In genomic region chr3:16204751-16205150, GRCh38 we compare ENCODE assay signal across 31 cellular contexts. TPM values are rescaled to one million over a fixed set of nuclear protein-coding genes. Genes with fewer than 3 reads are reported as not detected.
"Had no signal": no experiment of that assay in that cellular context is flagged by ENCODE, and none has a peak within 500 bp of the region (broad histone marks: within the 10 kb centered on the region; RNA-seq: fewer than 3 reads in every experiment).

No MANE protein-coding gene starts in this region.

- FAIRE-seq: islet of Langerhans, pancreas, small intestine had no signal

- ATAC-seq: activated CD8-positive, alpha-beta memory T cell treated with anti-CD3 and anti-CD28 coated beads, Interleukin-2, amount 10 ng/mL, durations not matched to agents 7 days and 5 days; activated CD8-positive, alpha-beta T cell treated with anti-CD3 and anti-CD28 coated beads, Interleukin-2, amount 10 ng/mL, durations not matched to agents 7 days and 5 days; effector memory CD8-positive, alpha-beta T cell; heart right ventricle; mucosa of descending colon; pancreas; T-cell had no signal

- H3K4me3 ChIP-seq: adrenal gland, heart right ventricle, left ventricle myocardium inferior, mucosa of descending colon, pancreas, prostate gland, sigmoid colon, suprapubic skin, tibial artery had no signal

- H3K4me3 Mint-ChIP-seq: activated B cell treated with CpG ODN at 0.5 μM for 24 hours; activated CD8-positive, alpha-beta memory T cell treated with anti-CD3 and anti-CD28 coated beads, Interleukin-2, amount 10 ng/mL, durations not matched to agents 7 days and 5 days; activated CD8-positive, alpha-beta T cell treated with anti-CD3 and anti-CD28 coated beads, Interleukin-2, amount 10 ng/mL, durations not matched to agents 7 days and 5 days; activated naive CD4-positive, alpha-beta T cell treated with anti-CD3 and anti-CD28 coated beads for 36 hours; activated naive CD8-positive, alpha-beta T cell treated with anti-CD3 and anti-CD28 coated beads for 36 hours; effector memory CD8-positive, alpha-beta T cell; nephron; T-cell had no signal

- H3K9me3 ChIP-seq: adrenal gland, heart right ventricle, left ventricle myocardium inferior, mucosa of descending colon, neutrophil, pancreas, prostate gland, sigmoid colon, suprapubic skin, tibial artery had no signal

- H3K27me3 ChIP-seq: adrenal gland, brain microvascular endothelial cell, heart right ventricle, neutrophil, pancreas, sigmoid colon, suprapubic skin, tibial artery had no signal

- DNase-seq: activated B cell treated with CpG ODN at 0.5 μM for 24 hours; activated CD4-positive, alpha-beta T cell treated with anti-CD3 and anti-CD28 coated beads, Interleukin-2, amount 50 U/mL, for 1 hour; activated CD8-positive, alpha-beta memory T cell treated with anti-CD3 and anti-CD28 coated beads, Interleukin-2, amount 10 ng/mL, durations not matched to agents 7 days and 5 days; activated CD8-positive, alpha-beta T cell treated with anti-CD3 and anti-CD28 coated beads, Interleukin-2, amount 10 ng/mL, durations not matched to agents 7 days and 5 days; activated effector memory CD4-positive, alpha-beta T cell treated with anti-CD3 and anti-CD28 coated beads, Interleukin-2, amount 50 U/mL, for 16 hours; activated naive CD4-positive, alpha-beta T cell treated with anti-CD3 and anti-CD28 coated beads for 36 hours; activated naive CD8-positive, alpha-beta T cell treated with anti-CD3 and anti-CD28 coated beads for 36 hours; adrenal gland; aorta; brain microvascular endothelial cell; cortex of kidney; effector memory CD8-positive, alpha-beta T cell; foreskin fibroblast; heart right ventricle; left ventricle myocardium inferior; mucosa of descending colon; pancreas; retina; sigmoid colon; small intestine; stimulated activated CD4-positive, alpha-beta T cell treated with anti-CD3 and anti-CD28 coated beads, Interleukin-15, amount 100 ng/mL, for 24 hours; stimulated activated CD4-positive, alpha-beta T cell treated with anti-CD3 and anti-CD28 coated beads, Interleukin-2, amount 100 ng/mL, for 24 hours; stimulated activated naive CD4-positive, alpha-beta T cell; T-cell; tibial artery had no signal

- H3K36me3 ChIP-seq: adrenal gland, brain microvascular endothelial cell, neutrophil, pancreas, prostate gland, sigmoid colon had no signal

- H3K9me3 Mint-ChIP-seq: activated B cell treated with CpG ODN at 0.5 μM for 24 hours; activated naive CD4-positive, alpha-beta T cell treated with anti-CD3 and anti-CD28 coated beads for 36 hours; activated naive CD8-positive, alpha-beta T cell treated with anti-CD3 and anti-CD28 coated beads for 36 hours; effector memory CD8-positive, alpha-beta T cell; T-cell had no signal

- H3K4me1 Mint-ChIP-seq: activated B cell treated with CpG ODN at 0.5 μM for 24 hours, nephron had no signal

- H3K27ac Mint-ChIP-seq: activated B cell treated with CpG ODN at 0.5 μM for 24 hours; activated CD8-positive, alpha-beta memory T cell treated with anti-CD3 and anti-CD28 coated beads, Interleukin-2, amount 10 ng/mL, durations not matched to agents 7 days and 5 days; activated CD8-positive, alpha-beta T cell treated with anti-CD3 and anti-CD28 coated beads, Interleukin-2, amount 10 ng/mL, durations not matched to agents 7 days and 5 days; activated naive CD4-positive, alpha-beta T cell treated with anti-CD3 and anti-CD28 coated beads for 36 hours; activated naive CD8-positive, alpha-beta T cell treated with anti-CD3 and anti-CD28 coated beads for 36 hours; effector memory CD8-positive, alpha-beta T cell; nephron; T-cell had no signal

- H3K36me3 Mint-ChIP-seq: activated CD8-positive, alpha-beta memory T cell treated with anti-CD3 and anti-CD28 coated beads, Interleukin-2, amount 10 ng/mL, durations not matched to agents 7 days and 5 days; activated naive CD8-positive, alpha-beta T cell treated with anti-CD3 and anti-CD28 coated beads for 36 hours; T-cell had no signal

- H3K27ac ChIP-seq: adrenal gland, brain microvascular endothelial cell, heart right ventricle, left ventricle myocardium inferior, neutrophil, pancreas, prostate gland, sigmoid colon, suprapubic skin, tibial artery had no signal

- H3K4me1 ChIP-seq: adrenal gland, left ventricle myocardium inferior, pancreas, prostate gland, sigmoid colon, suprapubic skin, tibial artery had no signal

RNA-seq across cellular contexts. Expression of gene GALNT15, which starts 30.3 kb away (rescaled TPM):
- total RNA-seq: activated B cell treated with CpG ODN at 0.5 μM for 24 hours; activated CD8-positive, alpha-beta memory T cell treated with anti-CD3 and anti-CD28 coated beads, Interleukin-2, amount 10 ng/mL, durations not matched to agents 7 days and 5 days; activated CD8-positive, alpha-beta T cell treated with anti-CD3 and anti-CD28 coated beads, Interleukin-2, amount 10 ng/mL, durations not matched to agents 7 days and 5 days; activated naive CD4-positive, alpha-beta T cell treated with anti-CD3 and anti-CD28 coated beads for 36 hours; activated naive CD8-positive, alpha-beta T cell treated with anti-CD3 and anti-CD28 coated beads for 36 hours; T-helper 2 cell treated with Interferon-gamma antibody and Interleukin-4, amounts not matched to agents 100 ng/mL and 5 ng/mL, for 36 hours had no signal
